Comparison of ENCODE assay signal across 32 cellular contexts in the genomic region with DNA sequence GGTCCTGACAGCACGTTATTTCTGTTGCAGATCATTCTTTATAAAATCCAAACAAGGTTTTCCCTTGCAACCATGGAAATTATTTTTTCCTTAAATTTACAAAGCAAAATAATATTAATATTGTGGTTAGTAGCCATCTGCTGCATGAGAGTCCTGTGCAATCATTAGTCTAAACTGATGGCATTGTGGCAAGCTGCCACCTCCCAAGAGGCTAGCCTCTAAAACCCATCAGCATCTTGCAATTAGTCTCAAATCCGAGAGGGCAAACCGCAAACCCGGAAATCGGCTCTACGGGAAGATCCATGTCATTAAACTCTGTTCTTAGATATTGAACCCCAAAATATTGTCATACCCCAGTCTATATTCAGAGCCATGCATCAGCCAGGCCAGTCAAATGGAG. TPM values are rescaled to one million over a fixed set of nuclear protein-coding genes. Genes with fewer than 3 reads are reported as not detected.
"Had no signal": no experiment of that assay in that cellular context is flagged by ENCODE, and none has a peak within 500 bp of the region (broad histone marks: within the 10 kb centered on the region; RNA-seq: fewer than 3 reads in every experiment).

No MANE protein-coding gene starts in this region.

- H3K36me3 ChIP-seq: brain microvascular endothelial cell, SJCRH30 had no signal

- H3K4me1 ChIP-seq: SJCRH30 had no signal

- FAIRE-seq: K562, TTC549 had no signal

- DNase-seq: activated CD4-positive, alpha-beta memory T cell treated with anti-CD3 and anti-CD28 coated beads for 36 hours; activated CD4-positive, alpha-beta T cell treated with anti-CD3 and anti-CD28 coated beads for 36 hours; activated CD4-positive, alpha-beta T cell treated with anti-CD3 and anti-CD28 coated beads, Interleukin-2, amount 50 U/mL, for 1 hour; activated CD8-positive, alpha-beta memory T cell treated with anti-CD3 and anti-CD28 coated beads, Interleukin-2, amount 50 U/mL, for 4 hours; activated effector memory CD4-positive, alpha-beta T cell treated with Interleukin-2 at 50 U/mL for 16 hours; activated naive CD4-positive, alpha-beta T cell; activated naive CD4-positive, alpha-beta T cell treated with anti-CD3 and anti-CD28 coated beads, Interleukin-2, amount 50 U/mL, for 16 hours; activated naive CD8-positive, alpha-beta T cell treated with anti-CD3 and anti-CD28 coated beads for 36 hours; activated T-cell treated with anti-CD3 and anti-CD28 coated beads for 4 hours; activated T-cell treated with anti-CD3 and anti-CD28 coated beads, Interleukin-2, amount 50 U/mL, for 48 hours; amniotic stem cell; aorta; brain microvascular endothelial cell; central memory CD4-positive, alpha-beta T cell; NCI-H1092 treated with DMSO at 0.1 percent for 48 hours; NCI-H1417; NCI-H146; NCI-H187; NCI-H2029 treated with DMSO at 0.1 percent for 48 hours; NCI-H2107; NCI-H2171; NCI-H2227 treated with DMSO at 0.1 percent for 48 hours; NCI-H526 treated with DMSO at 0.1 percent for 48 hours; NCI-H774; SHP77; SJCRH30; T1000 had no signal

- H3K9me3 ChIP-seq: SJCRH30 had no signal

- H3K27ac ChIP-seq: brain microvascular endothelial cell, SJCRH30, SK-N-MC had no signal

- H3K4me3 ChIP-seq: K562, SJCRH30, SK-N-MC had no signal

RNA-seq across cellular contexts. Expression of gene CDH6, which starts 11.3 kb away (rescaled TPM):
- total RNA-seq: activated CD4-positive, alpha-beta memory T cell treated with anti-CD3 and anti-CD28 coated beads for 36 hours; activated CD4-positive, alpha-beta T cell treated with anti-CD3 and anti-CD28 coated beads for 36 hours; activated naive CD8-positive, alpha-beta T cell treated with anti-CD3 and anti-CD28 coated beads for 36 hours; K562; T-helper 1 cell treated with Interleukin-12 subunit alpha and Interleukin-12 subunit beta and Interleukin-4 antibody, amounts not matched to agents 30 ng/mL and 1 ng/mL, for 36 hours; T-helper 2 cell treated with Interferon-gamma antibody and Interleukin-4, amounts not matched to agents 100 ng/mL and 5 ng/mL, for 36 hours had no signal
- polyA plus RNA-seq: K562 had no signal
